In genomic region chr14:23237772-23238594, GRCh38 we compare ENCODE assay signal across 7 cellular contexts. TPM values are rescaled to one million over a fixed set of nuclear protein-coding genes. Genes with fewer than 3 reads are reported as not detected.
DNase-seq lines count a peak whose midpoint lies in the region; ATAC-seq lines count a peak whose summit lies in the region.

A gene with protein sequence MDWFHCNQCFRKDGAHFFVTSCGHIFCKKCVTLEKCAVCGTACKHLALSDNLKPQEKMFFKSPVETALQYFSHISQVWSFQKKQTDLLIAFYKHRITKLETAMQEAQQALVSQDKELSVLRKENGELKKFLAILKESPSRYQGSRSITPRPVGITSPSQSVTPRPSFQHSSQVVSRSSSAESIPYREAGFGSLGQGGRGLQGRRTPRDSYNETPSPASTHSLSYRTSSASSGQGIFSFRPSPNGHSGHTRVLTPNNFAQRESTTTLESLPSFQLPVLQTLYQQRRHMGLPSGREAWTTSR (plus strand): TSS chr14:23237936. CDS start chr14:23240346, 2,410 bp downstream.

- H3K4me3 ChIP-seq in MG63 (peak within 1 kb of the TSS; percentile 18), neuron (ENCODE audit: low read length) (peak within 1 kb of the TSS; percentile 23)

- DNase-seq in MG63 (peak; percentile 87), SK-N-DZ (ENCODE audit: low spot score) (peak; percentile 69), germinal center (ENCODE audit: low spot score) (peak; percentile 91)
- peak; percentile 82 for DNase-seq in activated naive CD4-positive, alpha-beta T cell treated with Interleukin-2 at 50 U/mL for 16 hours

- H3K4me3 Mint-ChIP-seq in stimulated activated naive CD8-positive, alpha-beta T cell treated with anti-CD3 and anti-CD28 coated beads, Interleukin-15, Interleukin-2, amounts not matched to agents 100 ng/mL and 50 ng/mL, for 24 hours: peak within 1 kb of the TSS; percentile 47

- no peaks in the 10 kb centered on the region for H3K36me3 Mint-ChIP-seq in stimulated activated naive CD8-positive, alpha-beta T cell treated with anti-CD3 and anti-CD28 coated beads, Interleukin-15, Interleukin-2, amounts not matched to agents 100 ng/mL and 50 ng/mL, for 24 hours (ENCODE audit: low read depth)

- H3K27me3 ChIP-seq in MG63 (peaks cover 5% of the 10 kb centered on the region; the same call in 1 of the 2 replicates), neuron (ENCODE audit: insufficient read depth, low read length) (no peaks in the 10 kb centered on the region)

- H3K27me3 Mint-ChIP-seq in stimulated activated naive CD8-positive, alpha-beta T cell treated with anti-CD3 and anti-CD28 coated beads, Interleukin-15, Interleukin-2, amounts not matched to agents 100 ng/mL and 50 ng/mL, for 24 hours: peaks cover 17% of the 10 kb centered on the region

- no peak within 1 kb of the TSS for H3K27ac Mint-ChIP-seq in stimulated activated naive CD8-positive, alpha-beta T cell treated with anti-CD3 and anti-CD28 coated beads, Interleukin-15, Interleukin-2, amounts not matched to agents 100 ng/mL and 50 ng/mL, for 24 hours

- peak; percentile 75 for ATAC-seq in GM19025 (IDR thresholded peaks at IDR 0.05; ENCODE audit: low read depth, unreplicated experiment)

- H3K4me1 Mint-ChIP-seq in stimulated activated naive CD8-positive, alpha-beta T cell treated with anti-CD3 and anti-CD28 coated beads, Interleukin-15, Interleukin-2, amounts not matched to agents 100 ng/mL and 50 ng/mL, for 24 hours (ENCODE audit: low read depth): peaks cover 9% of the 10 kb centered on the region

- no peaks in the 10 kb centered on the region for H3K9me3 Mint-ChIP-seq in stimulated activated naive CD8-positive, alpha-beta T cell treated with anti-CD3 and anti-CD28 coated beads, Interleukin-15, Interleukin-2, amounts not matched to agents 100 ng/mL and 50 ng/mL, for 24 hours

- no peaks in the 10 kb centered on the region for H3K4me1 ChIP-seq in neuron (ENCODE audit: insufficient read depth, low read length)

- no peaks in the 10 kb centered on the region for H3K36me3 ChIP-seq in MG63
- H3K36me3 ChIP-seq in neuron (ENCODE audit: insufficient read depth, low read length): no peaks in the 10 kb centered on the region

- H3K9me3 ChIP-seq in MG63 (no peaks in the 10 kb centered on the region), neuron (ENCODE audit: low read length) (no peaks in the 10 kb centered on the region)

- H2AFZ ChIP-seq in neuron (ENCODE audit: low read depth, low read length): peak within 1 kb of the TSS; percentile 70

RNA-seq across cellular contexts. Expression of the gene that starts here (rescaled TPM):
- not detected in 2 replicates for total RNA-seq in MG63 (2014; rRNA removed; shearing (Covaris generic); ENCODE audit: low replicate concordance)
- polyA plus RNA-seq in SK-N-DZ (2014; cell fraction: cytosol; rRNA removed): not detected in 2 replicates
- polyA plus RNA-seq in SK-N-DZ (2014; cell fraction: nucleus; rRNA removed): not detected in 2 replicates

Comparison
In these comparisons a context has a peak if more than half of its experiments do, and no peak if none do; other contexts are left out.
1. Peak in every context shown above with its lines: DNase-seq, ATAC-seq and H3K4me3 ChIP-seq.
2. Peak in DNase-seq and H3K4me3 ChIP-seq in MG63; RNA of the gene not detected or under 1 TPM.